ENCODE assay signal across 19 cellular contexts in the genomic region with DNA sequence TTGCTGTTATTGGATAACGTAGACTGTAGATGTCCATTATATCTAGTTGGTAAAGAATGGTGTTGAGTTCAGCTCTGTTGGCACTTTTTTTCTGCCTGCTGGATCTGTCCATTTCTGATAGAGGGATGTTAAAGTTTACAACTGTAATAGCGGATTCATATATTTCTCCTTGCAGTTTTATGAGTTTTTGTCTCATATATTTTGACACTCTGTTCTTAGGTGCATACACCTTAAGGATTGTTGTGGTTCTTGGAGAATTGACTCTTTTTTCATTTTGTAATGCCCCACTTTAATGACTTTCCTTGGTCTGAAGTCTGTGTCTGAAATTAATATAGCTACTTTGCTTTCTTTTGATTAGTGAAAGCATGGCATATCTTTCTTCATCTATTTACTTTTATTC. TPM values are rescaled to one million over a fixed set of nuclear protein-coding genes. Genes with fewer than 3 reads are reported as not detected.
DNase-seq lines count a peak whose midpoint lies in the region; ATAC-seq, FAIRE-seq and TF ChIP-seq lines count a peak whose summit lies in the region.
"Had no signal": no experiment of that assay in that cellular context is flagged by ENCODE, and none has a peak within 500 bp of the region (broad histone marks: within the 10 kb centered on the region; RNA-seq: fewer than 3 reads in every experiment).

No MANE protein-coding gene starts in this region.

- no peaks in the 10 kb centered on the region for H3K27me3 Mint-ChIP-seq in MCF 10A (ENCODE audit: insufficient read depth, unreplicated experiment)
- H3K27me3 Mint-ChIP-seq: B cell; CD4-positive, CD25-positive, alpha-beta regulatory T cell had no signal

- intact Hi-C loops in MCF 10A (cut with micrococcal nuclease) (loop anchor here (5.0 kb wide), 1 partner anchor 363 kb away; no protein-coding TSS in a partner anchor), breast epithelium (cut with DNase I; ENCODE audit: low total_unique reads) (no loop called here), K562 (cut with micrococcal nuclease) (loop anchor here (5.0 kb wide), 1 partner anchor 363 kb away; no protein-coding TSS in a partner anchor)

- no peak for TF ChIP-seq CTCF in MCF 10A (IDR thresholded peaks at IDR 0.05; ENCODE audit: unreplicated experiment)
- no peak for TF ChIP-seq CTCF in breast epithelium (IDR thresholded peaks at IDR 0.05)
- no peak for TF ChIP-seq CTCF in K562 (IDR thresholded peaks at IDR 0.05 in 2 of 3, conservative IDR thresholded peaks at IDR 0.05 in 1 of 3; ENCODE audit: insufficient read depth in 2 of 3, low read depth in 1 of 3, low read length in 3 of 3)
- TF ChIP-seq CTCF in parathyroid adenoma (IDR thresholded peaks at IDR 0.05): no peak

- no peak for TF ChIP-seq POLR2A in breast epithelium (IDR thresholded peaks at IDR 0.05)
- no peak for TF ChIP-seq POLR2A in K562 (conservative IDR thresholded peaks at IDR 0.05)
- no peak for TF ChIP-seq POLR2A in GM18505 (IDR thresholded peaks at IDR 0.05; ENCODE audit: borderline replicate concordance, extremely low read depth, insufficient read depth, insufficient read length)

- H3K4me1 ChIP-seq in breast epithelium (no peaks in the 10 kb centered on the region), K562 (replicated peaks in 1 of 2; ENCODE audit: control insufficient read depth in 2 of 2, insufficient read depth in 2 of 2, low read length in 2 of 2) (peaks cover 4 to 51% of the 10 kb centered on the region in 2 experiments; a peak in 3 of 5 replicates), parathyroid adenoma (peaks cover 23% of the 10 kb centered on the region)
- H3K4me1 ChIP-seq: BLaER1 had no signal

- peaks cover 100% of the 10 kb centered on the region for H3K79me2 ChIP-seq in K562 (ENCODE audit: control insufficient read depth, insufficient read depth, low read length)
- peaks cover 58% of the 10 kb centered on the region for H3K79me2 ChIP-seq in parathyroid adenoma

- in situ Hi-C loops in K562 (cut with MboI): loop anchor here (25.0 kb wide), 1 partner anchor 333 kb away; no protein-coding TSS in a partner anchor

- H3K27me3 ChIP-seq in breast epithelium: no peaks in the 10 kb centered on the region
- no peaks in the 10 kb centered on the region for H3K27me3 ChIP-seq in K562 (ENCODE audit: control insufficient read depth in 2 of 2, insufficient read depth in 2 of 2, low read length in 2 of 2)
- H3K27me3 ChIP-seq in parathyroid adenoma (ENCODE audit: control insufficient read depth, insufficient read depth, low read length): no peaks in the 10 kb centered on the region
- H3K27me3 ChIP-seq: BLaER1 had no signal

- CTCF ChIA-PET in MCF 10A (lab: Yijun Ruan, JAX): interaction anchor here (0.7 to 4.5 kb wide), 3 partner anchors 290 to 817 kb away, joined by 3 to 26 read pairs (median 4); no protein-coding TSS in a partner anchor
- CTCF ChIA-PET in K562 (lab: Yijun Ruan, JAX; ENCODE audit: low intra/inter-chr PET ratio): no interaction called here

- no peak for DNase-seq in MCF 10A (ENCODE audit: unreplicated experiment)
- no peak for DNase-seq in breast epithelium (ENCODE audit: low spot score in 2 of 2)
- DNase-seq in K562 (ENCODE audit: extremely low read depth in 1 of 4, low spot score in 3 of 4): no peak
- DNase-seq in HPDE6-E6E7 (ENCODE audit: extremely low spot score): no peak
- DNase-seq: Caco-2; CD4-positive, CD25-positive, alpha-beta regulatory T cell; CD8-positive, alpha-beta T cell; DMS153; DND-41; GOT3 had no signal

- H3K4me3 Mint-ChIP-seq in MCF 10A (ENCODE audit: unreplicated experiment): no peak overlapping the region
- H3K4me3 Mint-ChIP-seq: B cell; CD8-positive, alpha-beta T cell had no signal

- H3K36me3 Mint-ChIP-seq in MCF 10A (ENCODE audit: insufficient read depth, unreplicated experiment): peaks cover 40% of the 10 kb centered on the region

- 0 out of 2 replicates have a peak overlapping the region, but pooled peaks have one; percentile 9 for H3K4me2 ChIP-seq in K562 (ENCODE audit: insufficient read depth, low read length)
- H3K4me2 ChIP-seq in parathyroid adenoma (ENCODE audit: low read length): peak overlapping the region; percentile 33
- H3K4me2 ChIP-seq: BLaER1 had no signal

- H3K9ac ChIP-seq in K562 (ENCODE audit: insufficient read depth in 1 of 2, low read depth in 2 of 2, low read length in 2 of 2) (peak overlapping the region in 1 of 2 experiments; percentile 46; a peak in 2 of 4 replicates), parathyroid adenoma (no peak overlapping the region)
- H3K9ac ChIP-seq: BLaER1 had no signal

- 19% methylated on average over 2 of the region's 2 CpGs for WGBS in K562 (ENCODE audit: insufficient coverage, low coverage, missing lambda C conversion rate)

- H4K20me1 ChIP-seq in K562 (replicated peaks; ENCODE audit: control insufficient read depth, insufficient read depth, low read length): no peaks in the 10 kb centered on the region
- H4K20me1 ChIP-seq: BLaER1 had no signal

- H3K36me3 ChIP-seq in breast epithelium (no peaks in the 10 kb centered on the region), K562 (ENCODE audit: control insufficient read depth, insufficient read depth, low read length) (peaks cover 90% of the 10 kb centered on the region), parathyroid adenoma (ENCODE audit: control insufficient read depth, insufficient read depth, low read length) (no peaks in the 10 kb centered on the region)
- H3K36me3 ChIP-seq: HAP-1 had no signal

- H3K9me1 ChIP-seq in K562 (ENCODE audit: control insufficient read depth, insufficient read depth, low read length): no peaks in the 10 kb centered on the region

- no peak for FAIRE-seq in K562 (lab: Jason Lieb, UNC)
- FAIRE-seq: GM12892, H54 had no signal

- H3K4me1 Mint-ChIP-seq in MCF 10A (ENCODE audit: insufficient read depth, unreplicated experiment): peaks cover 34% of the 10 kb centered on the region

- no peaks in the 10 kb centered on the region for H3K9me3 Mint-ChIP-seq in MCF 10A (ENCODE audit: unreplicated experiment)
- H3K9me3 Mint-ChIP-seq: CD4-positive, CD25-positive, alpha-beta regulatory T cell; CD8-positive, alpha-beta T cell had no signal

- TF ChIP-seq EP300 in K562 (IDR thresholded peaks at IDR 0.05; ENCODE audit: low read length): no peak

- POLR2A ChIA-PET in MCF 10A (lab: Yijun Ruan, JAX): interaction anchor here (0.9 to 3.4 kb wide), 3 partner anchors 10 to 15 kb away, joined by 4 to 18 read pairs (median 11); partner anchors contain the start of gene STXBP5
- POLR2A ChIA-PET in K562 (lab: Yijun Ruan, JAX): interaction anchor here (0.8 to 1.8 kb wide), 6 partner anchors 9 to 321 kb away, joined by 3 to 8 read pairs (median 4); no protein-coding TSS in a partner anchor

- ATAC-seq in K562 (peak; percentile 4; the same call in 2 of the 3 replicates), GM18505 (IDR thresholded peaks at IDR 0.05; ENCODE audit: unreplicated experiment) (no peak)
- ATAC-seq: CD8-positive, alpha-beta T cell had no signal

- no peak for TF ChIP-seq RAD21 in K562 (CRISPR knock-in tag; conservative IDR thresholded peaks at IDR 0.05 in 1 of 2, IDR thresholded peaks at IDR 0.05 in 1 of 2)

- peak overlapping the region; percentile 46 for H3K27ac Mint-ChIP-seq in MCF 10A (ENCODE audit: low read depth, unreplicated experiment)
- H3K27ac Mint-ChIP-seq: B cell; CD8-positive, alpha-beta T cell had no signal

- H3K27ac ChIP-seq in breast epithelium (no peak overlapping the region), K562 (ENCODE audit: extremely low read depth, low read depth, low read length) (peak overlapping the region; percentile 64), parathyroid adenoma (peak overlapping the region; percentile 20)
- H3K27ac ChIP-seq: 22Rv1, BLaER1, C4-2B had no signal

- BruUV-seq in MCF 10A (replicated peaks; lab: Mats Ljungman, UMichigan): no TSS peak
- no TSS peak for BruUV-seq in K562 (replicated peaks; lab: Mats Ljungman, UMichigan)

- H3K9me3 ChIP-seq in breast epithelium (no peaks in the 10 kb centered on the region), K562 (replicated peaks; ENCODE audit: control insufficient read depth, insufficient read depth, low read depth, low read length) (no peaks in the 10 kb centered on the region), parathyroid adenoma (ENCODE audit: control insufficient read depth, low read length) (no peaks in the 10 kb centered on the region)
- H3K9me3 ChIP-seq: BLaER1, Caco-2, HAP-1 had no signal

- H2AFZ ChIP-seq in K562 (ENCODE audit: low read depth, low read length) (no peak overlapping the region), parathyroid adenoma (no peak overlapping the region)

- no peak overlapping the region for H3K4me3 ChIP-seq in breast epithelium
- H3K4me3 ChIP-seq in K562: no peak overlapping the region
- peak overlapping the region; percentile 13 for H3K4me3 ChIP-seq in parathyroid adenoma (ENCODE audit: low read depth, low read length)
- H3K4me3 ChIP-seq: BLaER1, HAP-1 had no signal

TF ChIP-seq in K562, 482 proteins besides CTCF, POLR2A, EP300 and RAD21 (continues in another document):
- TF ChIP-seq FOXK2 (conservative IDR thresholded peaks at IDR 0.05 in 1 of 2, IDR thresholded peaks at IDR 0.05 in 1 of 2; ENCODE audit: low read depth in 2 of 2): 0 out of 4 replicates have a peak, but pooled peaks of 1 of the 2 experiments have one; percentile 11

RNA-seq across cellular contexts. Expression of gene STXBP5, which starts 16.1 kb away (rescaled TPM):
- total RNA-seq in MCF 10A (2022) (36.9 and 38.5 TPM in 2 replicates), breast epithelium (10 to 100 TPM; 21.3 to 43.6 (median 26.9) TPM), K562 (2014; rRNA removed) (50.1 and 60.1 TPM in 2 replicates), K562 (2014; rRNA removed; fragmentation: Illumina TruSeq; extraction: Trizol) (114 and 158 TPM in 2 replicates), K562 (2015; rRNA removed; fragmentation: Illumina TruSeq; extraction: Trizol) (144 and 155 TPM in 2 replicates), K562 (2021) (98.8 and 115 TPM in 2 replicates)
- 282 and 467 TPM in 2 replicates for total RNA-seq in K562 (2011; cell fraction: chromatin; rRNA removed; ENCODE audit: low replicate concordance)
- 111 and 113 TPM in 2 replicates for total RNA-seq in K562 (2011; cell fraction: nucleolus; rRNA removed)
- total RNA-seq in K562 (2011; cell fraction: nucleoplasm; rRNA removed): 160 and 217 TPM in 2 replicates
- polyA plus RNA-seq in K562 (2011; rRNA removed) (128 and 172 TPM in 2 replicates), K562 (2014; fragmentation: Illumina TruSeq; extraction: Trizol) (71.5 and 82.1 TPM in 2 replicates), K562 (2014; fragmentation: Nextera tagmentation; extraction: Ambion mirVana) (10 to 100 TPM; 23.3 to 23.9 TPM), K562 (2014; rRNA removed) (49.6 and 60.5 TPM in 2 replicates)
- 42.0 and 63.5 TPM in 2 replicates for polyA plus RNA-seq in K562 (2011; cell fraction: cytosol; rRNA removed)
- polyA plus RNA-seq in K562 (2011; cell fraction: nucleus; rRNA removed): 254 and 270 TPM in 2 replicates
- 56.3 and 84.9 TPM in 2 replicates for polyA plus RNA-seq in K562 (2012)
- 447 and 452 TPM in 2 replicates for polyA minus RNA-seq in K562 (2011; rRNA and poly(A)+ RNA removed)
- polyA minus RNA-seq in K562 (2011; cell fraction: cytosol; rRNA and poly(A)+ RNA removed): 96.1 and 167 TPM in 2 replicates
- 374 and 571 TPM in 2 replicates for polyA minus RNA-seq in K562 (2011; cell fraction: nucleus; rRNA and poly(A)+ RNA removed)

Comparison
In these comparisons a context has a peak if more than half of its experiments do, and no peak if none do; other contexts are left out.
1. H3K27ac ChIP-seq: peak in K562 (single experiment) and parathyroid adenoma (single experiment); none in breast epithelium (0 of 2).